1 cellular context compared by ENCODE assay signal in genomic region chr11:2529636-2530035, GRCh38.
TF ChIP-seq lines count a peak whose summit lies in the region.

No MANE protein-coding gene starts in this region.

TF ChIP-seq in H1, 55 proteins besides CTCF, POLR2A, EP300 and RAD21:
- TF ChIP-seq FOSL1 (IDR thresholded peaks at IDR 0.05; ENCODE audit: insufficient read depth, low read depth, low read length) (no peak), MAX (IDR thresholded peaks at IDR 0.05) (no peak), CHD2 (IDR thresholded peaks at IDR 0.05; ENCODE audit: low read length) (no peak), SUZ12 (IDR thresholded peaks at IDR 0.05; ENCODE audit: low read length) (no peak), CBX8 (IDR thresholded peaks at IDR 0.05; ENCODE audit: borderline replicate concordance, low read depth, low read length) (no peak), POLR2AphosphoS5 (IDR thresholded peaks at IDR 0.05; ENCODE audit: low read depth, low read length) (no peak), JUND (IDR thresholded peaks at IDR 0.05; ENCODE audit: low read length) (no peak), CEBPB (IDR thresholded peaks at IDR 0.05; ENCODE audit: low read depth, low read length) (no peak), TAF7 (optimal IDR thresholded peaks at IDR 0.05; ENCODE audit: borderline replicate concordance, low read depth, low read length) (no peak), RFX5 (IDR thresholded peaks at IDR 0.05; ENCODE audit: borderline replicate concordance, low read depth, low read length) (no peak), ATF3 (IDR thresholded peaks at IDR 0.05; ENCODE audit: insufficient read depth, low read depth, low read length) (no peak), TCF12 (IDR thresholded peaks at IDR 0.05; ENCODE audit: low read depth, low read length) (no peak), CHD1 (IDR thresholded peaks at IDR 0.05; ENCODE audit: low read depth, low read length) (no peak), JUN (IDR thresholded peaks at IDR 0.05; ENCODE audit: low read depth, low read length) (no peak), TAF1 (IDR thresholded peaks at IDR 0.05; ENCODE audit: low read depth, low read length) (no peak), KDM4A (IDR thresholded peaks at IDR 0.05; ENCODE audit: low read depth, low read length, severe bottlenecking) (no peak), SP1 (IDR thresholded peaks at IDR 0.05; ENCODE audit: low read depth, low read length) (no peak)
